ENCODE assay signal across 8 cellular contexts in genomic region chr3:121545049-121545563, GRCh38. TPM values are rescaled to one million over a fixed set of nuclear protein-coding genes. Genes with fewer than 3 reads are reported as not detected.
DNase-seq lines count a peak whose midpoint lies in the region; TF ChIP-seq lines count a peak whose summit lies in the region.

No MANE protein-coding gene starts in this region.

- H3K36me3 Mint-ChIP-seq in Calu3 (ENCODE audit: insufficient read depth, unreplicated experiment) (peaks cover 22% of the 10 kb centered on the region), HFFc6 (ENCODE audit: low read depth) (0 out of 2 replicates have a peak, but pooled peaks cover 6% of the 10 kb centered on the region)

- H3K9me3 Mint-ChIP-seq in Calu3 (ENCODE audit: low read depth, unreplicated experiment) (no peaks in the 10 kb centered on the region), HFFc6 (no peaks in the 10 kb centered on the region)

- no TSS peak for BruUV-seq in Calu3 (replicated peaks; lab: Mats Ljungman, UMichigan)

- no peak for DNase-seq in Calu3
- peak; percentile 4 for DNase-seq in HFFc6
- peak; percentile 51 for DNase-seq in UCSD-AML1 (lab: John Stamatoyannopoulos, UW; ENCODE audit: unreplicated experiment)
- no peak for DNase-seq in spleen
- no peak for DNase-seq in NCI-H2107 (lab: John Stamatoyannopoulos, UW)
- no peak for DNase-seq in activated CD8-positive, alpha-beta memory T cell treated with anti-CD3 and anti-CD28 coated beads for 24 hours
- no peak for DNase-seq in HK-2 (ENCODE audit: unreplicated experiment)

- no peak for TF ChIP-seq POLR2A in spleen (IDR thresholded peaks at IDR 0.05)

- peak overlapping the region; percentile 91 for H3K27ac Mint-ChIP-seq in Calu3 (ENCODE audit: unreplicated experiment)
- H3K27ac Mint-ChIP-seq in HFFc6: peak overlapping the region; percentile 96

- peaks cover 4 to 40% (median 17%) of the 10 kb centered on the region in 6 donors for H3K4me1 ChIP-seq in spleen

- CTCF ChIA-PET in Calu3 (lab: Charles Lee): interaction anchor here (1.0 kb wide), 1 partner anchor 31 kb away, joined by 4 read pairs; no protein-coding TSS in a partner anchor

- H3K4me1 Mint-ChIP-seq in Calu3 (ENCODE audit: low read depth, unreplicated experiment): peaks cover 7% of the 10 kb centered on the region
- H3K4me1 Mint-ChIP-seq in HFFc6 (ENCODE audit: low read depth): peaks cover 29% of the 10 kb centered on the region

- WGBS in spleen, 5 donors: 7 to 11% (median 9%) methylated on average over 18 of the region's 18 CpGs

- H3K27me3 Mint-ChIP-seq in Calu3 (ENCODE audit: unreplicated experiment) (no peaks in the 10 kb centered on the region), HFFc6 (ENCODE audit: insufficient read depth) (peaks cover 3% of the 10 kb centered on the region; the same call in 1 of the 2 replicates)

- H3K36me3 ChIP-seq in spleen: peaks cover 0 to 6% (median 0%) of the 10 kb centered on the region in 6 donors

- H3K4me3 Mint-ChIP-seq in Calu3 (ENCODE audit: low read depth, unreplicated experiment) (peak overlapping the region; percentile 83), HFFc6 (peak overlapping the region; percentile 99)

- H3K4me3 ChIP-seq in iPS-11a (ENCODE audit: low read depth, low read length) (peak overlapping the region; percentile 93), spleen (peak overlapping the region; percentile 47 to 93 (median 66))

- no peaks in the 10 kb centered on the region for H3K27me3 ChIP-seq in spleen (replicated peaks in 1 of 7)

- peak overlapping the region in 3 of 8 donors; percentile 88 to 91 (median 89) for H3K27ac ChIP-seq in spleen

- no peaks in the 10 kb centered on the region for H3K9me3 ChIP-seq in spleen

- TF ChIP-seq CTCF in Calu3 (IDR thresholded peaks at IDR 0.05; ENCODE audit: unreplicated experiment): no peak
- TF ChIP-seq CTCF in HFFc6 (IDR thresholded peaks at IDR 0.05): no peak
- no peak for TF ChIP-seq CTCF in spleen (IDR thresholded peaks at IDR 0.05 in 8 of 11, conservative IDR thresholded peaks at IDR 0.05 in 3 of 11)

- intact Hi-C loops in Calu3 (cut with micrococcal nuclease; ENCODE audit: unreplicated experiment) (loop anchor here (5.0 to 10.0 kb wide), 5 partner anchors 200 to 810 kb away; partner anchors contain the start of genes EAF2, GOLGB1 and IQCB1), spleen (cut with DNase I; ENCODE audit: low total_unique reads) (loop anchor here (5.0 to 10.0 kb wide), 2 partner anchors 717 to 1490 kb away; no protein-coding TSS in a partner anchor)

RNA-seq across cellular contexts. Expression of gene POLQ, which starts 0.7 kb away (rescaled TPM):
- 13.7 and 15.5 TPM in 2 replicates for total RNA-seq in Calu3 (2022)
- 1 to 10 TPM; 3.3 to 7.7 (median 7.0) TPM for total RNA-seq in HFFc6 (2021; fragmentation: NEBNext Ultra II Directional; extraction: Animal tissue kit (Norgen Biotek cat#: 25700))
- 1 to 10 TPM in 5 of 7 donors, under 1 TPM in 2; 0.76 to 4.7 (median 2.2) TPM for total RNA-seq in spleen
- under 1 TPM; 0.50 to 0.88 (median 0.77) TPM for polyA plus RNA-seq in spleen

RNA-seq across cellular contexts. Expression of gene ARGFX, which starts 22.6 kb away (rescaled TPM):
- total RNA-seq in Calu3 (2022) (not detected in 2 replicates), spleen (not detected)
- total RNA-seq in HFFc6 (2021; fragmentation: NEBNext Ultra II Directional; extraction: Animal tissue kit (Norgen Biotek cat#: 25700)): not detected
- not detected for polyA plus RNA-seq in spleen

RNA-seq across cellular contexts. Expression of gene FBXO40, which starts 48.1 kb away (rescaled TPM):
- total RNA-seq in Calu3 (2022): not detected in 2 replicates
- total RNA-seq in HFFc6 (2021; fragmentation: NEBNext Ultra II Directional; extraction: Animal tissue kit (Norgen Biotek cat#: 25700)): not detected
- not detected for total RNA-seq in spleen
- polyA plus RNA-seq in spleen: not detected

Comparison
In these comparisons a context has a peak if more than half of its experiments do, and no peak if none do; other contexts are left out.
1. DNase-seq: peak in HFFc6 (single experiment) and UCSD-AML1 (single experiment); none in Calu3 (single experiment), spleen (single experiment), NCI-H2107 (single experiment), activated CD8-positive, alpha-beta memory T cell treated with anti-CD3 and anti-CD28 coated beads for 24 hours (single experiment) and HK-2 (single experiment).